10 cellular contexts compared by ENCODE assay signal in genomic region chr1:202160377-202160940, GRCh38. TPM values are rescaled to one million over a fixed set of nuclear protein-coding genes. Genes with fewer than 3 reads are reported as not detected.
DNase-seq lines count a peak whose midpoint lies in the region; ATAC-seq and TF ChIP-seq lines count a peak whose summit lies in the region.
"Had no signal": no experiment of that assay in that cellular context is flagged by ENCODE, and none has a peak within 500 bp of the region (broad histone marks: within the 10 kb centered on the region; RNA-seq: fewer than 3 reads in every experiment).

PTPN7 (minus strand) TSS chr1:202160602; CDS start chr1:202159402, 1,200 bp downstream.

- peak within 1 kb of the TSS; percentile 100 for H3K4me3 Mint-ChIP-seq in T-helper 2 cell treated with Interferon-gamma antibody and Interleukin-4, amounts not matched to agents 5 μg/mL and 100 μg/mL, for 36 hours
- no peak within 1 kb of the TSS for H3K4me3 Mint-ChIP-seq in progenitor cell of endocrine pancreas (ENCODE audit: low read depth)

- H3K27me3 Mint-ChIP-seq in T-helper 2 cell treated with Interferon-gamma antibody and Interleukin-4, amounts not matched to agents 5 μg/mL and 100 μg/mL, for 36 hours (ENCODE audit: low read depth) = no peaks in the 10 kb centered on the region
- peaks cover 7% of the 10 kb centered on the region for H3K27me3 Mint-ChIP-seq in progenitor cell of endocrine pancreas

- no peak for TF ChIP-seq POLR2A in adrenal gland (IDR thresholded peaks at IDR 0.05)

- H3K36me3 ChIP-seq in adrenal gland (replicated peaks in 1 of 2) = no peaks in the 10 kb centered on the region

- H3K9me3 ChIP-seq in adrenal gland (replicated peaks in 1 of 3) = no peaks in the 10 kb centered on the region

- H3K27ac ChIP-seq in adrenal gland = peak within 1 kb of the TSS in 3 of 5 donors; percentile 49 to 72 (median 67)

- 39 to 68% (median 51%) methylated on average over 15 to 17 of the region's 17 CpGs for WGBS in adrenal gland, 4 donors

- peak within 1 kb of the TSS; percentile 98 for H3K27ac Mint-ChIP-seq in T-helper 2 cell treated with Interferon-gamma antibody and Interleukin-4, amounts not matched to agents 5 μg/mL and 100 μg/mL, for 36 hours
- H3K27ac Mint-ChIP-seq in progenitor cell of endocrine pancreas = peak within 1 kb of the TSS; percentile 33

- peaks cover 43% of the 10 kb centered on the region for H3K36me3 Mint-ChIP-seq in T-helper 2 cell treated with Interferon-gamma antibody and Interleukin-4, amounts not matched to agents 5 μg/mL and 100 μg/mL, for 36 hours (ENCODE audit: low read depth)
- H3K36me3 Mint-ChIP-seq in progenitor cell of endocrine pancreas (ENCODE audit: insufficient read depth) = no peaks in the 10 kb centered on the region

- no peaks in the 10 kb centered on the region for H3K27me3 ChIP-seq in adrenal gland

- TF ChIP-seq CTCF in GM12872 (IDR thresholded peaks at IDR 0.05; ENCODE audit: insufficient read depth, low read depth, low read length) = peak; percentile 82
- peak in 4 of 6 experiments; percentile 6 to 50 (median 14) for TF ChIP-seq CTCF in adrenal gland (IDR thresholded peaks at IDR 0.05)
- no peak for TF ChIP-seq CTCF in progenitor cell of endocrine pancreas (IDR thresholded peaks at IDR 0.05; ENCODE audit: unreplicated experiment)

- H3K4me3 ChIP-seq in adrenal gland = peak within 1 kb of the TSS in 1 of 4 donors; percentile 31

- intact Hi-C loops in adrenal gland (cut with DNase I) = no loop called here

- H3K4me1 ChIP-seq in adrenal gland (replicated peaks in 1 of 2) = peaks cover 0 to 6% of the 10 kb centered on the region in 2 donors

- no peaks in the 10 kb centered on the region for H3K9me3 Mint-ChIP-seq in T-helper 2 cell treated with Interferon-gamma antibody and Interleukin-4, amounts not matched to agents 5 μg/mL and 100 μg/mL, for 36 hours
- H3K9me3 Mint-ChIP-seq in progenitor cell of endocrine pancreas (ENCODE audit: low read depth) = no peaks in the 10 kb centered on the region

- H3K4me1 Mint-ChIP-seq in T-helper 2 cell treated with Interferon-gamma antibody and Interleukin-4, amounts not matched to agents 5 μg/mL and 100 μg/mL, for 36 hours (ENCODE audit: low read depth) = peaks cover 66% of the 10 kb centered on the region
- H3K4me1 Mint-ChIP-seq in progenitor cell of endocrine pancreas (ENCODE audit: low read depth) = peaks cover 7% of the 10 kb centered on the region

- peak; percentile 30 for ATAC-seq in HG02870 (IDR thresholded peaks at IDR 0.05; ENCODE audit: unreplicated experiment)
- no peak for ATAC-seq in GM21367 (IDR thresholded peaks at IDR 0.05; ENCODE audit: unreplicated experiment)

- DNase-seq in T-helper 2 cell treated with Interferon-gamma antibody and Interleukin-4, amounts not matched to agents 5 μg/mL and 100 μg/mL, for 36 hours (ENCODE audit: low spot score) = peak; percentile 77
- DNase-seq in adrenal gland (peak in 2 of 7 donors; percentile 27 to 56), progenitor cell of endocrine pancreas (ENCODE audit: low spot score, unreplicated experiment) (no peak), NCI-H446 treated with DMSO at 0.1 percent for 48 hours (lab: John Stamatoyannopoulos, UW) (no peak), NCI-H69 (lab: John Stamatoyannopoulos, UW) (no peak)

RNA-seq across cellular contexts. Expression of gene PTPN7, which starts in this region (rescaled TPM):
- 10 to 100 TPM in 5 of 8 donors, 1 to 10 TPM in 3; 2.5 to 35.8 (median 16.4) TPM for total RNA-seq in adrenal gland
- polyA plus RNA-seq in adrenal gland = 10 to 100 TPM; 13.4 to 45.4 (median 15.0) TPM
- total RNA-seq in progenitor cell of endocrine pancreas = not detected in 2 replicates
- total RNA-seq: HT1080, lung microvascular endothelial cell had no signal
